ENCODE assay signal across 2 cellular contexts in the genomic region with DNA sequence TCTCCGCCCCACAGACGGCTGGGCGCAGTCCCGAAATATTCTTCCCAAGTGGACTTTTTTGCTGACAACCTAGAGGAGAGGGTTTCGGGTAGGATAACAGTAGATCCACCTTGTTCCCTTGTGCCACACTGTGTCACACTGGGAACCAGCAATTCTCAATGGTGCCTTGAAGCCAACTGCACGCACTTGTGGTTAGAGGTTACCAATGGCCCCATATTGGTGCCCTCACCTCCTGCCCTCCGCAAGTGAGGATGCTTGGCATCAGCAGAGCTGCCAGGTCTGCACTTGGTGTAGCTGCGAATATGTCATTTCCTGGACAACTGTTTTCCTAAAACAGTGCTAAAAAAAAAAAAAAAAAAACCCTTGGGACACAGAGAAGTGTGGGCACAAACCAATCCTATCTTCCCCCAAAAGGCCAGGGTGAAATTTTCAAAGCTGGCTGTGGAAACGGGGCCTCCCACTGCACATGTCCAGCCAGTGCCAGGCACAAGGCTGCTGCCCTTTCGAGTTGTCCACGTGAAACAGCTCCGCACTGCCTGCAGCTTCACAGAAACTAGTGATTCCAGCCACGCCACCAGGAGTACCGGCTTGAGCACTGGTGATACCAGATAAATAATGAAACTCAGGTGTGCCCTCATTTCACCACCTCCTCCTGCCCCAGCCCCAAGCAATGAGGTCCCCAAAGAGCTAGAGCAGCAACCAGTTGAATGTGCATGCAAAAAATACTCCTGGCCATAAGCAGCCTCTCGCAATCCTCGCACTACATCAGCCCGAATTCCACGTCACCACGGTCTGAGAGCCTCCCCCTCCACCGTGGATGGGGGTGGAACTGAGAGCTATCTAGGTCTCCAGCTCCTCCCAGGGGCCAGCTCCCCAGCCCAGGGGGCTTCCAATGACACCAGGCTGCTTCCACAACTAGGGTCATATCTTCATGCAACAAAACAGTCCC.
TF ChIP-seq lines count a peak whose summit lies in the region.

No MANE protein-coding gene starts in this region.

TF ChIP-seq in HEK293, 187 proteins besides CTCF, POLR2A, EP300 and RAD21:
- TF ChIP-seq SCRT1 (tag by site-specific recombination; IDR thresholded peaks at IDR 0.05; ENCODE audit: borderline replicate concordance) (peak; percentile 26; the same call in 1 of the 2 replicates), GLIS1 (tag by site-specific recombination; IDR thresholded peaks at IDR 0.05) (no peak), ZNF366 (tag by site-specific recombination; conservative IDR thresholded peaks at IDR 0.05) (no peak), SCRT2 (tag by site-specific recombination; IDR thresholded peaks at IDR 0.05) (peak; percentile 71)

TF ChIP-seq in endothelial cell of umbilical vein, 7 proteins besides CTCF, POLR2A, EP300 and RAD21:
- TF ChIP-seq MYC (IDR thresholded peaks at IDR 0.05; ENCODE audit: low read depth, low read length) = no peak
